1 cellular context compared by ENCODE assay signal in genomic region chr1:12067900-12068821, GRCh38.
TF ChIP-seq lines count a peak whose summit lies in the region.

No MANE protein-coding gene starts in this region.

TF ChIP-seq in HepG2, 621 proteins besides CTCF, POLR2A, EP300 and RAD21:
- TF ChIP-seq ZNF740 (CRISPR knock-in tag; IDR thresholded peaks at IDR 0.05) (no peak), PLSCR1 (CRISPR knock-in tag; IDR thresholded peaks at IDR 0.05; ENCODE audit: borderline replicate concordance) (no peak), GABPB1 (CRISPR knock-in tag; IDR thresholded peaks at IDR 0.05) (no peak), ZNF574 (CRISPR knock-in tag; IDR thresholded peaks at IDR 0.05) (no peak), NPAS2 (CRISPR knock-in tag; IDR thresholded peaks at IDR 0.05; ENCODE audit: borderline replicate concordance) (no peak), SOX6 (IDR thresholded peaks at IDR 0.05) (no peak), SOX6 (CRISPR knock-in tag; IDR thresholded peaks at IDR 0.05) (no peak), ZNF770 (CRISPR knock-in tag; IDR thresholded peaks at IDR 0.05) (no peak), KDM2A (CRISPR knock-in tag; IDR thresholded peaks at IDR 0.05; ENCODE audit: borderline replicate concordance, low read depth) (no peak), BCLAF1 (IDR thresholded peaks at IDR 0.05) (no peak), RBM39 (IDR thresholded peaks at IDR 0.05; ENCODE audit: low read depth, low read length, poor library complexity, severe bottlenecking) (no peak), ZBTB10 (CRISPR knock-in tag; IDR thresholded peaks at IDR 0.05; ENCODE audit: borderline replicate concordance) (no peak), MIER3 (CRISPR knock-in tag; IDR thresholded peaks at IDR 0.05; ENCODE audit: borderline replicate concordance) (no peak), MIER2 (CRISPR knock-in tag; IDR thresholded peaks at IDR 0.05) (no peak), SALL2 (CRISPR knock-in tag; IDR thresholded peaks at IDR 0.05) (no peak), HIVEP1 (CRISPR knock-in tag; IDR thresholded peaks at IDR 0.05) (no peak), ZNF788 (CRISPR knock-in tag; IDR thresholded peaks at IDR 0.05; ENCODE audit: borderline replicate concordance) (no peak), PTBP1 (IDR thresholded peaks at IDR 0.05; ENCODE audit: low read depth, low read length, poor library complexity, severe bottlenecking) (no peak), ZNF468 (CRISPR knock-in tag; IDR thresholded peaks at IDR 0.05) (no peak), TSC22D2 (CRISPR knock-in tag; IDR thresholded peaks at IDR 0.05; ENCODE audit: borderline replicate concordance) (no peak), JUN (CRISPR knock-in tag; IDR thresholded peaks at IDR 0.05) (no peak)
